17 cellular contexts compared by ENCODE assay signal in genomic region chr10:6951771-6952170, GRCh38.
DNase-seq lines count a peak whose midpoint lies in the region; ATAC-seq, FAIRE-seq and TF ChIP-seq lines count a peak whose summit lies in the region.
"Had no signal": no experiment of that assay in that cellular context is flagged by ENCODE, and none has a peak within 500 bp of the region (broad histone marks: within the 10 kb centered on the region; RNA-seq: fewer than 3 reads in every experiment).

No MANE protein-coding gene starts in this region.

- FAIRE-seq in GM19239 (lab: Jason Lieb, UNC) = peak; percentile 23
- FAIRE-seq: A204.1, GM12892, HepG2, HTR-8/SVneo had no signal

- in situ Hi-C loops in brain microvascular endothelial cell (cut with HindIII; ENCODE audit: low pct_ligation_motif_present, low sequenced_read_pairs) = no loop called here

- DNase-seq in GM19239 (ENCODE audit: insufficient read length, low spot score) (no peak), NCI-H1417 (lab: John Stamatoyannopoulos, UW) (peak; percentile 4 to 92 (median 59)), NCI-H748 treated with DMSO at 0.1 percent for 48 hours (lab: John Stamatoyannopoulos, UW) (peak; percentile 21), T-cell (no peak), brain microvascular endothelial cell (no peak)
- DNase-seq: BE2C; CD4-positive, alpha-beta memory T cell; DND-41; GDM1; HCEC 1CT had no signal

- H3K36me3 ChIP-seq in brain microvascular endothelial cell (replicated peaks) = no peaks in the 10 kb centered on the region
- H3K36me3 ChIP-seq: BE2C had no signal

- no peaks in the 10 kb centered on the region for H3K27me3 ChIP-seq in brain microvascular endothelial cell (replicated peaks)
- H3K27me3 ChIP-seq: BE2C had no signal

- no peak overlapping the region for H3K27ac Mint-ChIP-seq in T-cell
- H3K27ac Mint-ChIP-seq: CD4-positive, alpha-beta memory T cell had no signal

- POLR2A ChIA-PET in T-cell (lab: Charles Lee) = no interaction called here

- H3K27me3 Mint-ChIP-seq in T-cell = no peaks in the 10 kb centered on the region

- CTCF ChIA-PET in T-cell (lab: Charles Lee) = no interaction called here

- no peaks in the 10 kb centered on the region for H3K4me1 Mint-ChIP-seq in T-cell

- H3K4me3 Mint-ChIP-seq in T-cell = no peak overlapping the region
- H3K4me3 Mint-ChIP-seq: CD4-positive, alpha-beta memory T cell had no signal

- peaks cover 0 to 3% (median under 1%) of the 10 kb centered on the region in 3 donors for H3K9me3 Mint-ChIP-seq in T-cell
- H3K9me3 Mint-ChIP-seq: CD4-positive, alpha-beta memory T cell had no signal

- no peak for TF ChIP-seq CTCF in brain microvascular endothelial cell (IDR thresholded peaks at IDR 0.05; ENCODE audit: low read depth, low read length, missing control alignments)

- H3K4me3 ChIP-seq in brain microvascular endothelial cell (ENCODE audit: low read depth, low read length) = no peak overlapping the region

- ATAC-seq in HG03439 (IDR thresholded peaks at IDR 0.05; ENCODE audit: unreplicated experiment) = no peak
- ATAC-seq in T-cell (replicated peaks in 1 of 4) = no peak
- ATAC-seq in GM19455 (IDR thresholded peaks at IDR 0.05; ENCODE audit: unreplicated experiment) = no peak
- ATAC-seq: HepG2 had no signal

- H3K27ac ChIP-seq in brain microvascular endothelial cell = no peak overlapping the region
- H3K27ac ChIP-seq: C4-2B had no signal

- no peaks in the 10 kb centered on the region for H3K36me3 Mint-ChIP-seq in T-cell
- H3K36me3 Mint-ChIP-seq: CD4-positive, alpha-beta memory T cell had no signal

Comparison
In these comparisons a context has a peak if more than half of its experiments do, and no peak if none do; other contexts are left out.
1. DNase-seq: peak in NCI-H1417 (3 of 3) and NCI-H748 treated with DMSO at 0.1 percent for 48 hours (single experiment); none in GM19239 (single experiment), T-cell (0 of 34) and brain microvascular endothelial cell (single experiment).